Comparison of ENCODE assay signal across 13 cellular contexts in the genomic region with DNA sequence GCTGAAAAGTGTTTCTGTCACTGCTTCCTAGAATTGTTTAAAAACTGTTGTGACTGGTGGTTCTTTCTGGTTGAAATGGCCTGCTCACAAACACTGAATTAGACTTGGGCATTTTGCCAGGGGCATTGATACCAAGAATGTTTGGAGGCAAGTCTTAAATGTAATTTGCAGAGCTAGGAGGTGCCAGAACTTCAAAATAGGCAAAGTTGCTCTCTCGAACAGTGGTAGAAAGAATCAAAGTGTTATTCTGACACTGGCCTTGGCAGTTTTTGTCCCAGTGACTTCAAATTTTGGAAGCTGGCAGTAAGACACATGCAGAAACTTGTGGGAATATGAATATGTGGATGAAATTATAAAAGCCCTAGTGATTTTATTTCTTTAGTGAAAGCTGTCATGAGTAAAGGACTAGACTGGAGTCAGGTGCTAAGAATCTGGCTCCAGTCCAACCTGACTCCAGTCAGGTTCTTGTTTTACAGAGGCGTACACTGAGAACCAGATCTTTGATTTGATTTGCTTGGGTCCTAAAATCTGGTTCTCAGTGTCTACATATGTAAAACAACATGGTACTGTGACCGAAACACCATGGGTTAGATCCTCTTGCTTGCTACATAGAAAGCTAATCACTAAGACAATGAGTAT. TPM values are rescaled to one million over a fixed set of nuclear protein-coding genes. Genes with fewer than 3 reads are reported as not detected.
DNase-seq lines count a peak whose midpoint lies in the region; ATAC-seq and TF ChIP-seq lines count a peak whose summit lies in the region.
"Had no signal": no experiment of that assay in that cellular context is flagged by ENCODE, and none has a peak within 500 bp of the region (broad histone marks: within the 10 kb centered on the region; RNA-seq: fewer than 3 reads in every experiment).

No MANE protein-coding gene starts in this region.

- H3K4me1 ChIP-seq in DOHH2 (ENCODE audit: control insufficient read depth, low read length) = peaks cover 21% of the 10 kb centered on the region

- no peaks in the 10 kb centered on the region for H3K9me3 ChIP-seq in DOHH2 (ENCODE audit: control insufficient read depth, insufficient read depth, low read length)

- peak overlapping the region; percentile 33 for H3K4me2 ChIP-seq in DOHH2 (ENCODE audit: low read length)

- no peaks in the 10 kb centered on the region for H3K36me3 Mint-ChIP-seq in T-helper 2 cell treated with Interferon-gamma antibody and Interleukin-4, amounts not matched to agents 5 μg/mL and 100 μg/mL, for 36 hours (ENCODE audit: low read depth)
- peaks cover 4% of the 10 kb centered on the region for H3K36me3 Mint-ChIP-seq in endothelial cell (ENCODE audit: low read depth, unreplicated experiment)
- peaks cover 2% of the 10 kb centered on the region for H3K36me3 Mint-ChIP-seq in activated T-cell treated with anti-CD3 and anti-CD28 coated beads, Interleukin-2, amount 50 U/mL, for 4 hours (ENCODE audit: insufficient read depth)

- no peak overlapping the region for H3K4me3 Mint-ChIP-seq in T-helper 2 cell treated with Interferon-gamma antibody and Interleukin-4, amounts not matched to agents 5 μg/mL and 100 μg/mL, for 36 hours
- H3K4me3 Mint-ChIP-seq in endothelial cell (ENCODE audit: unreplicated experiment) = no peak overlapping the region
- H3K4me3 Mint-ChIP-seq in activated T-cell treated with anti-CD3 and anti-CD28 coated beads, Interleukin-2, amount 50 U/mL, for 4 hours = no peak overlapping the region
- H3K4me3 Mint-ChIP-seq: activated CD8-positive, alpha-beta memory T cell treated with anti-CD3 and anti-CD28 coated beads, Interleukin-2, amount 10 ng/mL, durations not matched to agents 7 days and 5 days; H9; neural crest cell had no signal

- H3K4me1 Mint-ChIP-seq in T-helper 2 cell treated with Interferon-gamma antibody and Interleukin-4, amounts not matched to agents 5 μg/mL and 100 μg/mL, for 36 hours (ENCODE audit: low read depth) = peaks cover 5% of the 10 kb centered on the region
- peaks cover 13% of the 10 kb centered on the region for H3K4me1 Mint-ChIP-seq in endothelial cell (ENCODE audit: unreplicated experiment)
- peaks cover 3% of the 10 kb centered on the region for H3K4me1 Mint-ChIP-seq in activated T-cell treated with anti-CD3 and anti-CD28 coated beads, Interleukin-2, amount 50 U/mL, for 4 hours (ENCODE audit: low read depth)
- H3K4me1 Mint-ChIP-seq: neural crest cell had no signal

- H3K79me2 ChIP-seq in DOHH2 (ENCODE audit: control insufficient read depth, low read length) = no peaks in the 10 kb centered on the region

- H3K4me3 ChIP-seq in DOHH2 (ENCODE audit: low read length) = no peak overlapping the region

- TF ChIP-seq CTCF in DOHH2 (IDR thresholded peaks at IDR 0.05; ENCODE audit: low read depth, low read length, poor library complexity, severe bottlenecking) = no peak
- no peak for TF ChIP-seq CTCF in endothelial cell (IDR thresholded peaks at IDR 0.05; ENCODE audit: unreplicated experiment)

- no peak overlapping the region for H3K27ac Mint-ChIP-seq in T-helper 2 cell treated with Interferon-gamma antibody and Interleukin-4, amounts not matched to agents 5 μg/mL and 100 μg/mL, for 36 hours
- H3K27ac Mint-ChIP-seq in endothelial cell (ENCODE audit: unreplicated experiment) = no peak overlapping the region
- H3K27ac Mint-ChIP-seq: activated CD8-positive, alpha-beta memory T cell treated with anti-CD3 and anti-CD28 coated beads, Interleukin-2, amount 10 ng/mL, durations not matched to agents 7 days and 5 days; H9 had no signal

- H3K9me2 ChIP-seq in DOHH2 (replicated peaks; ENCODE audit: control insufficient read depth, low read length) = no peaks in the 10 kb centered on the region; the same call in 1 of the 2 replicates

- H3K36me3 ChIP-seq in DOHH2 (ENCODE audit: control insufficient read depth, low read length) = no peaks in the 10 kb centered on the region

- peak; percentile 34 for DNase-seq in NCI-H446 treated with DMSO at 0.1 percent for 48 hours (lab: John Stamatoyannopoulos, UW)
- DNase-seq in NOMO-1 treated with dmso at 0.1 percent for 144 hours (lab: John Stamatoyannopoulos, UW; ENCODE audit: unreplicated experiment) = no peak
- DNase-seq in T-helper 2 cell treated with Interferon-gamma antibody and Interleukin-4, amounts not matched to agents 5 μg/mL and 100 μg/mL, for 36 hours (ENCODE audit: low spot score) = no peak
- no peak for DNase-seq in endothelial cell (ENCODE audit: low spot score)
- DNase-seq in activated T-cell treated with anti-CD3 and anti-CD28 coated beads, Interleukin-2, amount 50 U/mL, for 4 hours = no peak
- DNase-seq: activated CD8-positive, alpha-beta memory T cell treated with anti-CD3 and anti-CD28 coated beads, Interleukin-2, amount 10 ng/mL, durations not matched to agents 7 days and 5 days; H9; NCI-H774 had no signal

- H3K27me3 Mint-ChIP-seq in T-helper 2 cell treated with Interferon-gamma antibody and Interleukin-4, amounts not matched to agents 5 μg/mL and 100 μg/mL, for 36 hours (ENCODE audit: low read depth) = no peaks in the 10 kb centered on the region
- no peaks in the 10 kb centered on the region for H3K27me3 Mint-ChIP-seq in endothelial cell (ENCODE audit: unreplicated experiment)
- no peaks in the 10 kb centered on the region for H3K27me3 Mint-ChIP-seq in activated T-cell treated with anti-CD3 and anti-CD28 coated beads, Interleukin-2, amount 50 U/mL, for 4 hours (ENCODE audit: low read depth)
- H3K27me3 Mint-ChIP-seq: activated CD8-positive, alpha-beta memory T cell treated with anti-CD3 and anti-CD28 coated beads, Interleukin-2, amount 10 ng/mL, durations not matched to agents 7 days and 5 days had no signal

- H3K27ac ChIP-seq in DOHH2 (ENCODE audit: low read depth, low read length) = no peak overlapping the region
- H3K27ac ChIP-seq: epithelial cell of prostate had no signal

- peaks cover under 1% of the 10 kb centered on the region; the same call in 1 of the 2 replicates for H3K27me3 ChIP-seq in DOHH2 (ENCODE audit: control insufficient read depth, low read length)

- H4K20me1 ChIP-seq in DOHH2 (ENCODE audit: control insufficient read depth, insufficient read depth, low read depth, low read length) = no peaks in the 10 kb centered on the region

- H3K9me3 Mint-ChIP-seq in T-helper 2 cell treated with Interferon-gamma antibody and Interleukin-4, amounts not matched to agents 5 μg/mL and 100 μg/mL, for 36 hours = peaks cover 6% of the 10 kb centered on the region
- peaks cover 3% of the 10 kb centered on the region for H3K9me3 Mint-ChIP-seq in endothelial cell (ENCODE audit: unreplicated experiment)
- H3K9me3 Mint-ChIP-seq in activated T-cell treated with anti-CD3 and anti-CD28 coated beads, Interleukin-2, amount 50 U/mL, for 4 hours = peaks cover 7% of the 10 kb centered on the region

- ATAC-seq in GM19452 (IDR thresholded peaks at IDR 0.05; ENCODE audit: unreplicated experiment) = peak; percentile 36
- peak; percentile 35 for ATAC-seq in HG03025 (IDR thresholded peaks at IDR 0.05; ENCODE audit: low FRiP score, unreplicated experiment)
- no peak for ATAC-seq in activated T-cell treated with anti-CD3 and anti-CD28 coated beads, Interleukin-2, amount 50 U/mL, for 4 hours
- ATAC-seq: activated CD8-positive, alpha-beta memory T cell treated with anti-CD3 and anti-CD28 coated beads, Interleukin-2, amount 10 ng/mL, durations not matched to agents 7 days and 5 days had no signal

- no peaks in the 10 kb centered on the region for H3F3A ChIP-seq in DOHH2 (ENCODE audit: control insufficient read depth, insufficient read depth)

RNA-seq across cellular contexts. Expression of gene SVIP, which starts 20.9 kb away (rescaled TPM):
- total RNA-seq in endothelial cell (ENCODE audit: unreplicated experiment) = 17.9 TPM
- 10 to 100 TPM; 33.2 to 37.8 (median 34.9) TPM for total RNA-seq in activated T-cell treated with anti-CD3 and anti-CD28 coated beads, Interleukin-2, amount 50 U/mL, for 4 hours

RNA-seq across cellular contexts. Expression of gene CCDC179, which starts 51.6 kb away (rescaled TPM):
- not detected for total RNA-seq in endothelial cell (ENCODE audit: unreplicated experiment)
- not detected for total RNA-seq in activated T-cell treated with anti-CD3 and anti-CD28 coated beads, Interleukin-2, amount 50 U/mL, for 4 hours
- total RNA-seq: activated CD8-positive, alpha-beta memory T cell treated with anti-CD3 and anti-CD28 coated beads, Interleukin-2, amount 10 ng/mL, durations not matched to agents 7 days and 5 days; H9; neural crest cell had no signal

Comparison
In these comparisons a context has a peak if more than half of its experiments do, and no peak if none do; other contexts are left out.
1. ATAC-seq: peak in GM19452 (single experiment) and HG03025 (single experiment); none in activated T-cell treated with anti-CD3 and anti-CD28 coated beads, Interleukin-2, amount 50 U/mL, for 4 hours (0 of 2).